In genomic region chr13:52845766-52846566, GRCh38 we compare ENCODE assay signal across 9 cellular contexts. TPM values are rescaled to one million over a fixed set of nuclear protein-coding genes. Genes with fewer than 3 reads are reported as not detected.
DNase-seq lines count a peak whose midpoint lies in the region; ATAC-seq and TF ChIP-seq lines count a peak whose summit lies in the region.
"Had no signal": no experiment of that assay in that cellular context is flagged by ENCODE, and none has a peak within 500 bp of the region (broad histone marks: within the 10 kb centered on the region; RNA-seq: fewer than 3 reads in every experiment).

No MANE protein-coding gene starts in this region.

- no peak for ATAC-seq in HG03439 (IDR thresholded peaks at IDR 0.05; ENCODE audit: unreplicated experiment)

- peak; percentile 81 for DNase-seq in DMS53 (lab: John Stamatoyannopoulos, UW)
- DNase-seq in NCI-H2107 (lab: John Stamatoyannopoulos, UW): peak; percentile 37
- DNase-seq in dermis blood vessel endothelial cell: peak; percentile 51
- DNase-seq in nephron progenitor cell: peak; percentile 79
- DNase-seq in dedifferentiated amniotic fluid mesenchymal stem cell (ENCODE audit: extremely low spot score): no peak
- DNase-seq in activated CD4-positive, CD25-positive, alpha-beta regulatory T cell treated with anti-CD3 and anti-CD28 coated beads, Interleukin-2, amount 50 U/mL, for 72 hours: no peak
- no peak for DNase-seq in cerebellar cortex (ENCODE audit: low spot score)

- peak; percentile 47 for TF ChIP-seq CTCF in nephron progenitor cell (IDR thresholded peaks at IDR 0.05)

- H3K27ac Mint-ChIP-seq in nephron progenitor cell: no peak overlapping the region
- H3K27ac Mint-ChIP-seq: stimulated activated naive CD8-positive, alpha-beta T cell treated with anti-CD3 and anti-CD28 coated beads, Interleukin-15, Interleukin-2, amounts not matched to agents 100 ng/mL and 50 ng/mL, for 24 hours had no signal

- H3K9me3 Mint-ChIP-seq in nephron progenitor cell: peaks cover 9% of the 10 kb centered on the region
- H3K9me3 Mint-ChIP-seq: stimulated activated naive CD8-positive, alpha-beta T cell treated with anti-CD3 and anti-CD28 coated beads, Interleukin-15, Interleukin-2, amounts not matched to agents 100 ng/mL and 50 ng/mL, for 24 hours had no signal

- peaks cover 29% of the 10 kb centered on the region for H3K4me1 Mint-ChIP-seq in nephron progenitor cell

- H3K36me3 Mint-ChIP-seq in nephron progenitor cell (ENCODE audit: low read depth): peaks cover 9% of the 10 kb centered on the region

- H3K27me3 Mint-ChIP-seq in nephron progenitor cell (ENCODE audit: low read depth, poor library complexity): peaks cover 97% of the 10 kb centered on the region

- peak overlapping the region; percentile 66 for H3K4me3 Mint-ChIP-seq in nephron progenitor cell

RNA-seq across cellular contexts. Expression of gene PCDH8, which starts 2.5 kb away (rescaled TPM):
- under 0.01 TPM in 1 of 2 replicates, not detected in the other for total RNA-seq in dermis blood vessel endothelial cell

Comparison
In these comparisons a context has a peak if more than half of its experiments do, and no peak if none do; other contexts are left out.
1. DNase-seq: peak in DMS53 (single experiment), NCI-H2107 (single experiment), dermis blood vessel endothelial cell (single experiment) and nephron progenitor cell (single experiment); none in dedifferentiated amniotic fluid mesenchymal stem cell (single experiment), activated CD4-positive, CD25-positive, alpha-beta regulatory T cell treated with anti-CD3 and anti-CD28 coated beads, Interleukin-2, amount 50 U/mL, for 72 hours (single experiment) and cerebellar cortex (single experiment).